ENCODE assay signal across 8 cellular contexts in the genomic region with DNA sequence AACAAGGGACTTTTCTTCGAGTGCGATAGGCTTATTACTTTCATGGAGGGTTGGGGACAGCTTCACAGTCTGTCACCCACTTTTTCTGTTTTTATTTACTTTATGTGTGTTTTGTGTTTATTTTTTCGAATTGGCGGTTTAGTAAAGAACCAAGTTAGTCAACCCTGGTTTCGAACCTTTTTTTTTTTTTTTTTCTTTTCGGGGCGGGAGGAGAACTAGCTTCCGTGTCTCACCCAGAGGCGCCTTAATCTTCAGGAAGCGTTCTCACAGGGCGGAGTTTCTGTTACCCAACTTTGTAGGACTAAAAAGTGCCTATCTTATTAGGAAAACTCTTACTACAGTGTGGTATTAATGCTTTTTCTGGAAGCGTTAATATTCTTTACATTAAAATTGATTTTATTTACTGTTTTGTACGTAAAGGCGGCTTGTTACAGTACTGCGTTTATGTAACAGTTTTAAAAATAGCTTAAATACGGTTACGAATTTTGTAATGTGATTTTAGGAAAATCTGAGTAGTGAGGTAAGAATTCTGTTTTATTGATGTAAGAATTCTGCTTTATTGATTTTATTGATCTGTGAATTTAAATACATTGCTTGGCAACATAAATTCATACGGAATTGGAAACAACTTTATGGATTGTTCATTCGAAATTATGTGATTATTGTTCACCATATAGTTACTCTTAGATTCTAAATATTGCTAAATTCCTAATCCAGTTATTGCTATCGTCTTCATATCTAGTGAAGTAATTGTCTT. TPM values are rescaled to one million over a fixed set of nuclear protein-coding genes. Genes with fewer than 3 reads are reported as not detected.
DNase-seq lines count a peak whose midpoint lies in the region; ATAC-seq, FAIRE-seq and TF ChIP-seq lines count a peak whose summit lies in the region.

No MANE protein-coding gene starts in this region.

- peaks cover 43% of the 10 kb centered on the region for H3K4me1 Mint-ChIP-seq in activated CD8-positive, alpha-beta memory T cell treated with anti-CD3 and anti-CD28 coated beads, Interleukin-2, amount 10 ng/mL, durations not matched to agents 7 days and 5 days
- peaks cover 47% of the 10 kb centered on the region for H3K4me1 Mint-ChIP-seq in activated naive CD4-positive, alpha-beta T cell treated with anti-CD3 and anti-CD28 coated beads for 36 hours (ENCODE audit: low read depth)
- peaks cover 45% of the 10 kb centered on the region for H3K4me1 Mint-ChIP-seq in osteocyte (ENCODE audit: unreplicated experiment)

- peak; percentile 54 for ATAC-seq in activated CD8-positive, alpha-beta memory T cell treated with anti-CD3 and anti-CD28 coated beads, Interleukin-2, amount 10 ng/mL, durations not matched to agents 7 days and 5 days
- ATAC-seq in HG02759 (IDR thresholded peaks at IDR 0.05; ENCODE audit: unreplicated experiment), result peak; percentile 18
- ATAC-seq in gastroesophageal sphincter, result no peak

- FAIRE-seq in frontal cortex (lab: Jason Lieb, UNC), result no peak

- H3K27ac Mint-ChIP-seq in activated CD8-positive, alpha-beta memory T cell treated with anti-CD3 and anti-CD28 coated beads, Interleukin-2, amount 10 ng/mL, durations not matched to agents 7 days and 5 days, result peak overlapping the region; percentile 100
- H3K27ac Mint-ChIP-seq in activated naive CD4-positive, alpha-beta T cell treated with anti-CD3 and anti-CD28 coated beads for 36 hours, result peak overlapping the region; percentile 99
- H3K27ac Mint-ChIP-seq in osteocyte (ENCODE audit: unreplicated experiment), result peak overlapping the region; percentile 99

- DNase-seq in activated CD8-positive, alpha-beta memory T cell treated with anti-CD3 and anti-CD28 coated beads, Interleukin-2, amount 10 ng/mL, durations not matched to agents 7 days and 5 days, result peak; percentile 70
- DNase-seq in activated CD8-positive, alpha-beta memory T cell treated with anti-CD3 and anti-CD28 coated beads for 24 hours, result no peak
- DNase-seq in NCI-H446 (lab: John Stamatoyannopoulos, UW), result peak; percentile 35 to 38
- peak; percentile 62 for DNase-seq in activated naive CD4-positive, alpha-beta T cell treated with anti-CD3 and anti-CD28 coated beads for 36 hours
- no peak for DNase-seq in osteocyte (ENCODE audit: extremely low spot score, unreplicated experiment)
- DNase-seq in frontal cortex (ENCODE audit: low spot score in 2 of 2), result no peak

- H3K27ac ChIP-seq in gastroesophageal sphincter, result peak overlapping the region; percentile 91 to 99 (median 94)

- H3K9me3 ChIP-seq in gastroesophageal sphincter, result no peaks in the 10 kb centered on the region

- intact Hi-C loops in activated naive CD4-positive, alpha-beta T cell treated with anti-CD3 and anti-CD28 coated beads for 36 hours (cut with micrococcal nuclease), result loop anchor here (1.0 to 10.0 kb wide), 5 partner anchors 10 to 526 kb away; partner anchors contain the start of genes LRRC37B, MYO1D and PSMD11

- H3K4me3 Mint-ChIP-seq in activated CD8-positive, alpha-beta memory T cell treated with anti-CD3 and anti-CD28 coated beads, Interleukin-2, amount 10 ng/mL, durations not matched to agents 7 days and 5 days, result peak overlapping the region; percentile 99
- peak overlapping the region; percentile 97 for H3K4me3 Mint-ChIP-seq in activated naive CD4-positive, alpha-beta T cell treated with anti-CD3 and anti-CD28 coated beads for 36 hours
- H3K4me3 Mint-ChIP-seq in osteocyte (ENCODE audit: unreplicated experiment), result peak overlapping the region; percentile 99

- H3K27me3 ChIP-seq in gastroesophageal sphincter, result no peaks in the 10 kb centered on the region

- H3K36me3 ChIP-seq in gastroesophageal sphincter, result peaks cover 0 to 37% of the 10 kb centered on the region in 2 donors

- WGBS in gastroesophageal sphincter (ENCODE audit: low coverage in 1 of 2), 2 donors, result 0 to 1% methylated on average over 20 of the region's 20 CpGs

- TF ChIP-seq EP300 in gastroesophageal sphincter (IDR thresholded peaks at IDR 0.05), result no peak

- H3K36me3 Mint-ChIP-seq in activated CD8-positive, alpha-beta memory T cell treated with anti-CD3 and anti-CD28 coated beads, Interleukin-2, amount 10 ng/mL, durations not matched to agents 7 days and 5 days, result peaks cover 52% of the 10 kb centered on the region
- H3K36me3 Mint-ChIP-seq in activated naive CD4-positive, alpha-beta T cell treated with anti-CD3 and anti-CD28 coated beads for 36 hours (ENCODE audit: low read depth), result peaks cover 51% of the 10 kb centered on the region
- peaks cover 19% of the 10 kb centered on the region for H3K36me3 Mint-ChIP-seq in osteocyte (ENCODE audit: unreplicated experiment)

- H3K4me3 ChIP-seq in gastroesophageal sphincter, result peak overlapping the region; percentile 72 to 99

- no peaks in the 10 kb centered on the region for H3K9me3 Mint-ChIP-seq in activated CD8-positive, alpha-beta memory T cell treated with anti-CD3 and anti-CD28 coated beads, Interleukin-2, amount 10 ng/mL, durations not matched to agents 7 days and 5 days (ENCODE audit: low read depth)
- H3K9me3 Mint-ChIP-seq in activated naive CD4-positive, alpha-beta T cell treated with anti-CD3 and anti-CD28 coated beads for 36 hours, result no peaks in the 10 kb centered on the region
- no peaks in the 10 kb centered on the region for H3K9me3 Mint-ChIP-seq in osteocyte (ENCODE audit: unreplicated experiment)

- CTCF ChIA-PET in activated CD8-positive, alpha-beta memory T cell treated with anti-CD3 and anti-CD28 coated beads, Interleukin-2, amount 10 ng/mL, durations not matched to agents 7 days and 5 days (lab: Charles Lee), result interaction anchor here (0.7 to 1.7 kb wide), 12 partner anchors 10 to 343 kb away, joined by 3 to 14 read pairs (median 4); partner anchors contain the start of gene LRRC37B
- CTCF ChIA-PET in activated naive CD4-positive, alpha-beta T cell treated with anti-CD3 and anti-CD28 coated beads for 36 hours (lab: Charles Lee), result interaction anchor here (0.6 to 2.0 kb wide), 5 partner anchors 15 to 128 kb away, joined by 4 to 6 read pairs (median 5); partner anchors contain the start of gene PSMD11

- peaks cover 5 to 62% (median 37%) of the 10 kb centered on the region in 3 donors for H3K4me1 ChIP-seq in gastroesophageal sphincter

- TF ChIP-seq POLR2A in gastroesophageal sphincter (IDR thresholded peaks at IDR 0.05), result no peak

- TF ChIP-seq CTCF in gastroesophageal sphincter (IDR thresholded peaks at IDR 0.05) (no peak), osteocyte (IDR thresholded peaks at IDR 0.05) (no peak)

- H3K27me3 Mint-ChIP-seq in activated CD8-positive, alpha-beta memory T cell treated with anti-CD3 and anti-CD28 coated beads, Interleukin-2, amount 10 ng/mL, durations not matched to agents 7 days and 5 days, result no peaks in the 10 kb centered on the region
- H3K27me3 Mint-ChIP-seq in activated naive CD4-positive, alpha-beta T cell treated with anti-CD3 and anti-CD28 coated beads for 36 hours (ENCODE audit: low read depth), result no peaks in the 10 kb centered on the region
- H3K27me3 Mint-ChIP-seq in osteocyte (ENCODE audit: unreplicated experiment), result no peaks in the 10 kb centered on the region

RNA-seq across cellular contexts. Expression of gene ZNF207, which starts 0.9 kb away (rescaled TPM):
- 100 to 1,000 TPM; 271 to 292 TPM for total RNA-seq in activated CD8-positive, alpha-beta memory T cell treated with anti-CD3 and anti-CD28 coated beads, Interleukin-2, amount 10 ng/mL, durations not matched to agents 7 days and 5 days
- total RNA-seq in activated naive CD4-positive, alpha-beta T cell treated with anti-CD3 and anti-CD28 coated beads for 36 hours, result 100 to 1,000 TPM; 213 to 230 TPM
- 100 to 1,000 TPM in 2 of 4 donors, 10 to 100 TPM in 2; 84.4 to 146 (median 99.0) TPM for total RNA-seq in gastroesophageal sphincter
- 144 and 153 TPM in 2 replicates for total RNA-seq in osteocyte
- total RNA-seq in frontal cortex, result 80.7 TPM

RNA-seq across cellular contexts. Expression of gene C17orf75, which starts 8.9 kb away (rescaled TPM):
- total RNA-seq in activated CD8-positive, alpha-beta memory T cell treated with anti-CD3 and anti-CD28 coated beads, Interleukin-2, amount 10 ng/mL, durations not matched to agents 7 days and 5 days, result 10 to 100 TPM; 32.3 to 39.0 TPM
- 10 to 100 TPM; 25.3 to 26.6 TPM for total RNA-seq in activated naive CD4-positive, alpha-beta T cell treated with anti-CD3 and anti-CD28 coated beads for 36 hours
- 10 to 100 TPM in 3 of 4 donors, 1 to 10 TPM in 1; 9.2 to 16.7 (median 13.2) TPM for total RNA-seq in gastroesophageal sphincter
- total RNA-seq in osteocyte, result 19.4 and 20.9 TPM in 2 replicates
- total RNA-seq in frontal cortex, result 47.3 TPM

Comparison
In these comparisons a context has a peak if more than half of its experiments do, and no peak if none do; other contexts are left out.
1. DNase-seq: peak in activated CD8-positive, alpha-beta memory T cell treated with anti-CD3 and anti-CD28 coated beads, Interleukin-2, amount 10 ng/mL, durations not matched to agents 7 days and 5 days (single experiment), NCI-H446 (2 of 2) and activated naive CD4-positive, alpha-beta T cell treated with anti-CD3 and anti-CD28 coated beads for 36 hours (single experiment); none in activated CD8-positive, alpha-beta memory T cell treated with anti-CD3 and anti-CD28 coated beads for 24 hours (single experiment), osteocyte (single experiment) and frontal cortex (0 of 2).
2. Peak in every context shown above with its lines, with median percentiles within 50 percentile points of each other: H3K27ac Mint-ChIP-seq and H3K4me3 Mint-ChIP-seq.